8 cellular contexts compared by ENCODE assay signal in genomic region chr18:59067873-59068272, GRCh38.
A peak's percentile ranks its signal among the peaks of the same experiment; 100 is the strongest.
DNase-seq lines count a peak whose midpoint lies in the region; ATAC-seq, FAIRE-seq and TF ChIP-seq lines count a peak whose summit lies in the region.

No MANE protein-coding gene starts in this region.

- in situ Hi-C loops in SK-MEL-5 (cut with HindIII; ENCODE audit: low pct_unique_long_range_greater_than_20kb, low sequenced_read_pairs) = loop anchor here (25.0 kb wide), 1 partner anchor 281 kb away; no protein-coding TSS in a partner anchor

- H3K9me3 ChIP-seq in kidney (ENCODE audit: control insufficient read depth in 1 of 2, low read length in 2 of 2) = no peaks in the 10 kb centered on the region

- FAIRE-seq in kidney (lab: Jason Lieb, UNC) = no peak
- no peak for FAIRE-seq in HTR-8/SVneo (lab: Jason Lieb, UNC)
- FAIRE-seq in GM19239 (lab: Jason Lieb, UNC) = no peak

- H3K4me3 ChIP-seq in kidney (ENCODE audit: low read length in 2 of 2) = no peak overlapping the region

- H3K27ac ChIP-seq in kidney (ENCODE audit: low read depth in 2 of 2, low read length in 2 of 2) = no peak overlapping the region

- peak; percentile 57 for DNase-seq in Ammon's horn (ENCODE audit: low spot score)
- peak; percentile 42 for DNase-seq in SK-MEL-5 (ENCODE audit: low read depth, low spot score)
- no peak for DNase-seq in kidney
- DNase-seq in HTR-8/SVneo (ENCODE audit: insufficient read length, low spot score) = no peak
- no peak for DNase-seq in GM19239 (ENCODE audit: insufficient read length, low spot score)
- no peak for DNase-seq in iPS-NIHi11 (ENCODE audit: low spot score)

- H3K36me3 ChIP-seq in kidney (ENCODE audit: control insufficient read depth in 1 of 2, insufficient read depth in 2 of 2, low read length in 2 of 2) = no peaks in the 10 kb centered on the region

- TF ChIP-seq CTCF in GM12873 (IDR thresholded peaks at IDR 0.05; ENCODE audit: insufficient read depth, low read depth, low read length, missing control alignments) (peak; percentile 48), kidney (IDR thresholded peaks at IDR 0.05; ENCODE audit: borderline replicate concordance, extremely low read depth, insufficient read depth) (peak; percentile 36)

- intact Hi-C loops in kidney (cut with DNase I) = no loop called here

- no peak for ATAC-seq in HG02759 (IDR thresholded peaks at IDR 0.05; ENCODE audit: unreplicated experiment)

- no peak overlapping the region for H3K9ac ChIP-seq in kidney (ENCODE audit: low read length in 2 of 2)

- H3K4me1 ChIP-seq in kidney (ENCODE audit: control insufficient read depth in 1 of 2, insufficient read depth in 1 of 2, low read depth in 1 of 2, low read length in 2 of 2) = peaks cover 0 to 3% of the 10 kb centered on the region in 2 donors

Comparison
In these comparisons a context has a peak if more than half of its experiments do, and no peak if none do; other contexts are left out.
1. DNase-seq: peak in Ammon's horn (single experiment) and SK-MEL-5 (single experiment); none in kidney (single experiment), HTR-8/SVneo (single experiment), GM19239 (single experiment) and iPS-NIHi11 (single experiment).